18 cellular contexts compared by ENCODE assay signal in the genomic region with DNA sequence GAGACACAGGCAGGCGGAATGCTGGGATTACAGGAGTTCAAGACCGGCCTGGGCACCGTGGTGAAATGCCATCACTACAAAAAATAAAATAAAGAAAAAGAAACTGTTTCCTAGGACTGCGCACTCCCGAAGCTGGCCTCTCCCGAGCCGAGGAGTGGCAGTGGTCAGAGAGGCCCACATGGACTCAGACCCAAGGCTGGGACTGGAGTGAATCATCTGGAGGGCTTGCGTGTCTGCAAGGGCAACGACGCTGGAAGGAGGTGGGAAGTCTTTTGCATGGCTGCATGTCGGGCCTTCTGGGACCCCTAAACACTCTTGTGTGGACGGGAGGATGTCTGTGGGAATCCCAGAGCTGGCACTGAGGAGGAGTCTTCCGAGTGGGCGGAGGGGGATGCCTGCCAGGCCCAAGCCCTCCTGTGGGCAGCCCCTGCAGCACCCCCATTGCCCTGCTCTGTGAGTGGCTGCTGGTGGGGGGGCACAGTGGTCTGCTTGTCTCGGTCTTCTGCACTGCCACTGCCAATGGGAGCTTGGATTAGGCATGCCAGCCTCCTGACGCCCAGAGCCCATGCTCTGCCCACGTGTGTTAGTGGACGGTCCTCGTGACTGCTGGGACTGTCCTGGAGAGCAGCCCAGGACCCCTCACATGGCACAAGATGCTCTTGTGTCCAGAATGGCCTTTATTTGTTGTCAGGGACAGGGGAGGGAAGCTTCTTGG. TPM values are rescaled to one million over a fixed set of nuclear protein-coding genes. Genes with fewer than 3 reads are reported as not detected.
A peak's percentile ranks its signal among the peaks of the same experiment; 100 is the strongest.
DNase-seq lines count a peak whose midpoint lies in the region; ATAC-seq, FAIRE-seq and TF ChIP-seq lines count a peak whose summit lies in the region.
"Had no signal": no experiment of that assay in that cellular context is flagged by ENCODE, and none has a peak within 500 bp of the region (broad histone marks: within the 10 kb centered on the region; RNA-seq: fewer than 3 reads in every experiment).

No MANE protein-coding gene starts in this region.

- H3K4me1 ChIP-seq in CD8-positive, alpha-beta T cell (ENCODE audit: insufficient read depth, low read length), result peaks cover 31% of the 10 kb centered on the region
- peaks cover 19 to 48% of the 10 kb centered on the region in 2 experiments for H3K4me1 ChIP-seq in K562 (replicated peaks in 1 of 2; ENCODE audit: control insufficient read depth in 2 of 2, insufficient read depth in 2 of 2, low read length in 2 of 2)
- H3K4me1 ChIP-seq in foreskin keratinocyte, result peaks cover 7% of the 10 kb centered on the region

- no peak overlapping the region for H3K4me3 ChIP-seq in CD8-positive, alpha-beta T cell (ENCODE audit: low read depth, low read length)
- H3K4me3 ChIP-seq in K562, result no peak overlapping the region
- H3K4me3 ChIP-seq: left lung, MG63, thoracic aorta had no signal

- WGBS in K562 (ENCODE audit: insufficient coverage, low coverage, missing lambda C conversion rate), result 79% methylated on average over 15 of the region's 19 CpGs

- no peaks in the 10 kb centered on the region; the same call in 1 of the 2 replicates for H4K20me1 ChIP-seq in K562 (replicated peaks; ENCODE audit: control insufficient read depth, insufficient read depth, low read length)

- H3K9me3 ChIP-seq in CD8-positive, alpha-beta T cell (ENCODE audit: low read length), result no peaks in the 10 kb centered on the region
- H3K9me3 ChIP-seq in K562 (replicated peaks; ENCODE audit: control insufficient read depth, insufficient read depth, low read depth, low read length), result no peaks in the 10 kb centered on the region
- H3K9me3 ChIP-seq: left lung, MG63, thoracic aorta had no signal

- no peak overlapping the region for H2AFZ ChIP-seq in K562 (ENCODE audit: low read depth, low read length)

- FAIRE-seq in K562 (lab: Jason Lieb, UNC) (no peak), RCC 7860 (lab: Jason Lieb, UNC) (no peak)
- FAIRE-seq: bronchial epithelial cell, HTR-8/SVneo had no signal

- peak overlapping the region; percentile 37 for H3K4me3 Mint-ChIP-seq in CD8-positive, alpha-beta T cell
- peak overlapping the region in 6 of 8 donors; percentile 26 to 80 (median 58) for H3K4me3 Mint-ChIP-seq in naive B cell

- no peak overlapping the region for H3K27ac ChIP-seq in CD8-positive, alpha-beta T cell (ENCODE audit: low read depth, low read length)
- H3K27ac ChIP-seq in K562 (ENCODE audit: extremely low read depth, low read depth, low read length) (no peak overlapping the region), foreskin keratinocyte (no peak overlapping the region)

- DNase-seq in AG20443 (ENCODE audit: low spot score), result peak; percentile 78
- no peak for DNase-seq in CD8-positive, alpha-beta T cell
- DNase-seq in K562 (ENCODE audit: extremely low read depth in 1 of 4, low spot score in 3 of 4), result no peak
- no peak for DNase-seq in naive B cell
- no peak for DNase-seq in RCC 7860 (ENCODE audit: low spot score)
- no peak for DNase-seq in foreskin keratinocyte
- no peak for DNase-seq in SIG-M5 (lab: John Stamatoyannopoulos, UW)
- DNase-seq: activated naive CD4-positive, alpha-beta T cell treated with Interleukin-2 at 50 U/mL for 16 hours; MG63; naive thymus-derived CD4-positive, alpha-beta T cell; NCI-H2029 treated with DMSO at 0.1 percent for 48 hours; NCI-H524 treated with DMSO at 0.1 percent for 48 hours; stimulated activated CD4-positive, alpha-beta T cell treated with anti-CD3 and anti-CD28 coated beads, Interleukin-2, amount 100 ng/mL, for 24 hours had no signal

- peak overlapping the region in 1 of 2 experiments; percentile 41; a peak in 1 of 4 replicates for H3K9ac ChIP-seq in K562 (ENCODE audit: insufficient read depth in 1 of 2, low read depth in 2 of 2, low read length in 2 of 2)

- no peak for TF ChIP-seq EP300 in K562 (IDR thresholded peaks at IDR 0.05; ENCODE audit: low read length)

- in situ Hi-C loops in K562 (cut with MboI), result no loop called here

- H3K27ac Mint-ChIP-seq in CD8-positive, alpha-beta T cell, result no peak overlapping the region
- peak overlapping the region in 4 of 6 donors; percentile 23 to 65 (median 38) for H3K27ac Mint-ChIP-seq in naive B cell

- POLR2A ChIA-PET in CD8-positive, alpha-beta T cell (lab: Charles Lee), result no interaction called here
- POLR2A ChIA-PET in K562 (lab: Yijun Ruan, JAX), result interaction anchor here (0.8 kb wide), 1 partner anchor 12 kb away, joined by 3 read pairs; no protein-coding TSS in a partner anchor

- H3K9me3 Mint-ChIP-seq in CD8-positive, alpha-beta T cell, result no peaks in the 10 kb centered on the region
- H3K9me3 Mint-ChIP-seq in naive B cell, result no peaks in the 10 kb centered on the region
- H3K9me3 Mint-ChIP-seq: naive thymus-derived CD4-positive, alpha-beta T cell had no signal

- no peak overlapping the region for H3K4me2 ChIP-seq in K562 (ENCODE audit: insufficient read depth, low read length)

- no peak for TF ChIP-seq RAD21 in K562 (CRISPR knock-in tag; conservative IDR thresholded peaks at IDR 0.05 in 1 of 2, IDR thresholded peaks at IDR 0.05 in 1 of 2)

- H3K36me3 Mint-ChIP-seq in CD8-positive, alpha-beta T cell, result peaks cover 6% of the 10 kb centered on the region
- H3K36me3 Mint-ChIP-seq in naive B cell, result no peaks in the 10 kb centered on the region

- H3K27me3 Mint-ChIP-seq in CD8-positive, alpha-beta T cell (ENCODE audit: low read depth), result no peaks in the 10 kb centered on the region
- H3K27me3 Mint-ChIP-seq in naive B cell, result no peaks in the 10 kb centered on the region
- H3K27me3 Mint-ChIP-seq: naive thymus-derived CD4-positive, alpha-beta T cell had no signal

- CTCF ChIA-PET in CD8-positive, alpha-beta T cell (lab: Charles Lee), result interaction anchor here (1.5 to 1.7 kb wide), 3 partner anchors 12 to 127 kb away, joined by 6 to 7 read pairs (median 6); partner anchors contain the start of gene CHID1
- CTCF ChIA-PET in K562 (lab: Yijun Ruan, JAX; ENCODE audit: low intra/inter-chr PET ratio), result no interaction called here

- H3K9me1 ChIP-seq in K562 (ENCODE audit: control insufficient read depth, insufficient read depth, low read length), result peaks cover 4% of the 10 kb centered on the region

- no peaks in the 10 kb centered on the region for H3K36me3 ChIP-seq in CD8-positive, alpha-beta T cell (ENCODE audit: insufficient read depth, low read length)
- H3K36me3 ChIP-seq in K562 (ENCODE audit: control insufficient read depth, insufficient read depth, low read length), result peaks cover 16% of the 10 kb centered on the region; the same call in 1 of the 3 replicates
- H3K36me3 ChIP-seq: thoracic aorta had no signal

- H3K4me1 Mint-ChIP-seq in CD8-positive, alpha-beta T cell (ENCODE audit: low read depth), result peaks cover 28% of the 10 kb centered on the region
- H3K4me1 Mint-ChIP-seq in naive B cell, result peaks cover 14 to 26% (median 16%) of the 10 kb centered on the region in 3 donors

- intact Hi-C loops in CD8-positive, alpha-beta T cell (cut with DNase I, micrococcal nuclease), result loop anchor here in 1 of 2 experiments (10.0 kb wide), 1 partner anchor 479 kb away; the partner anchor contains the start of gene ANO9
- intact Hi-C loops in K562 (cut with micrococcal nuclease), result no loop called here

- BruUV-seq in K562 (replicated peaks; lab: Mats Ljungman, UMichigan), result no TSS peak

- no peak for TF ChIP-seq POLR2A in K562 (conservative IDR thresholded peaks at IDR 0.05)

- no peak for ATAC-seq in CD8-positive, alpha-beta T cell
- no peak for ATAC-seq in K562
- no peak for ATAC-seq in naive B cell (ENCODE audit: low read depth in 2 of 2)
- ATAC-seq in HG03139 (IDR thresholded peaks at IDR 0.05; ENCODE audit: unreplicated experiment), result no peak
- no peak for ATAC-seq in foreskin keratinocyte
- ATAC-seq: left lung; naive thymus-derived CD4-positive, alpha-beta T cell had no signal

- no peak for TF ChIP-seq CTCF in CD8-positive, alpha-beta T cell (IDR thresholded peaks at IDR 0.05)
- TF ChIP-seq CTCF in K562 (IDR thresholded peaks at IDR 0.05 in 2 of 3, conservative IDR thresholded peaks at IDR 0.05 in 1 of 3; ENCODE audit: insufficient read depth in 2 of 3, low read depth in 1 of 3, low read length in 3 of 3) (no peak), foreskin keratinocyte (conservative IDR thresholded peaks at IDR 0.05) (no peak)

- H3K79me2 ChIP-seq in K562 (ENCODE audit: control insufficient read depth, insufficient read depth, low read length), result peaks cover 21% of the 10 kb centered on the region

- no peaks in the 10 kb centered on the region for H3K27me3 ChIP-seq in CD8-positive, alpha-beta T cell (ENCODE audit: insufficient read depth, low read length)
- H3K27me3 ChIP-seq in K562 (ENCODE audit: control insufficient read depth in 2 of 2, insufficient read depth in 2 of 2, low read length in 2 of 2), result no peaks in the 10 kb centered on the region
- H3K27me3 ChIP-seq in foreskin keratinocyte, result no peaks in the 10 kb centered on the region
- H3K27me3 ChIP-seq: left lung, MG63 had no signal

RNA-seq across cellular contexts. Expression of gene AP2A2, which starts 1.8 kb away (rescaled TPM):
- 10 to 100 TPM; 38.6 to 44.3 TPM for total RNA-seq in CD8-positive, alpha-beta T cell
- 125 and 255 TPM in 2 replicates for total RNA-seq in K562 (2011; cell fraction: chromatin; rRNA removed; ENCODE audit: low replicate concordance)
- total RNA-seq in K562 (2011; cell fraction: nucleolus; rRNA removed), result 84.6 and 90.9 TPM in 2 replicates
- total RNA-seq in K562 (2011; cell fraction: nucleoplasm; rRNA removed), result 84.5 and 112 TPM in 2 replicates
- total RNA-seq in K562 (2014; rRNA removed) (8.1 and 11.0 TPM in 2 replicates), K562 (2014; rRNA removed; fragmentation: Illumina TruSeq; extraction: Trizol) (11.9 and 16.2 TPM in 2 replicates), K562 (2015; rRNA removed; fragmentation: Illumina TruSeq; extraction: Trizol) (19.8 and 22.8 TPM in 2 replicates), K562 (2021) (26.2 and 33.3 TPM in 2 replicates), foreskin keratinocyte (45.2 and 45.5 TPM in 2 replicates)
- polyA plus RNA-seq in K562 (2011; rRNA removed) (27.7 and 30.6 TPM in 2 replicates), K562 (2014; fragmentation: Illumina TruSeq; extraction: Trizol) (29.5 and 41.7 TPM in 2 replicates), K562 (2014; fragmentation: Nextera tagmentation; extraction: Ambion mirVana) (1 to 10 TPM in 1 of 2 experiments, under 1 TPM in 1; 0.69 to 1.3 TPM), K562 (2014; rRNA removed) (15.2 and 16.7 TPM in 2 replicates), naive B cell (ENCODE audit: low read depth in 6 of 6) (1 to 10 TPM; 3.3 to 9.2 (median 4.7) TPM), foreskin keratinocyte (37.2 and 40.2 TPM in 2 replicates)
- polyA plus RNA-seq in K562 (2011; cell fraction: cytosol; rRNA removed), result 20.2 and 29.9 TPM in 2 replicates
- polyA plus RNA-seq in K562 (2011; cell fraction: nucleus; rRNA removed), result 82.5 and 86.1 TPM in 2 replicates
- polyA plus RNA-seq in K562 (2012), result 31.2 and 48.0 TPM in 2 replicates
- polyA minus RNA-seq in K562 (2011; rRNA and poly(A)+ RNA removed), result 21.8 and 29.8 TPM in 2 replicates
- 76.6 and 78.5 TPM in 2 replicates for polyA minus RNA-seq in K562 (2011; cell fraction: cytosol; rRNA and poly(A)+ RNA removed)
- polyA minus RNA-seq in K562 (2011; cell fraction: nucleus; rRNA and poly(A)+ RNA removed), result 26.1 and 39.5 TPM in 2 replicates

RNA-seq across cellular contexts. Expression of gene CHID1, which starts 13.2 kb away (rescaled TPM):
- 10 to 100 TPM; 16.0 to 18.1 TPM for total RNA-seq in CD8-positive, alpha-beta T cell
- 131 and 294 TPM in 2 replicates for total RNA-seq in K562 (2011; cell fraction: chromatin; rRNA removed; ENCODE audit: low replicate concordance)
- 219 and 240 TPM in 2 replicates for total RNA-seq in K562 (2011; cell fraction: nucleolus; rRNA removed)
- 152 and 195 TPM in 2 replicates for total RNA-seq in K562 (2011; cell fraction: nucleoplasm; rRNA removed)
- total RNA-seq in K562 (2014; rRNA removed), result 39.8 and 54.6 TPM in 2 replicates
- 14.2 and 22.4 TPM in 2 replicates for total RNA-seq in K562 (2014; rRNA removed; fragmentation: Illumina TruSeq; extraction: Trizol)
- total RNA-seq in K562 (2015; rRNA removed; fragmentation: Illumina TruSeq; extraction: Trizol), result 35.6 and 35.8 TPM in 2 replicates
- total RNA-seq in K562 (2021), result 108 and 114 TPM in 2 replicates
- 46.0 and 56.3 TPM in 2 replicates for polyA plus RNA-seq in K562 (2011; rRNA removed)
- 80.3 and 118 TPM in 2 replicates for polyA plus RNA-seq in K562 (2011; cell fraction: cytosol; rRNA removed)
- polyA plus RNA-seq in K562 (2011; cell fraction: nucleus; rRNA removed), result 57.2 and 75.5 TPM in 2 replicates
- 82.8 and 102 TPM in 2 replicates for polyA plus RNA-seq in K562 (2012)
- 67.7 and 81.6 TPM in 2 replicates for polyA plus RNA-seq in K562 (2014; fragmentation: Illumina TruSeq; extraction: Trizol)
- 10 to 100 TPM; 15.1 to 29.6 TPM for polyA plus RNA-seq in K562 (2014; fragmentation: Nextera tagmentation; extraction: Ambion mirVana)
- 57.8 and 70.5 TPM in 2 replicates for polyA plus RNA-seq in K562 (2014; rRNA removed)
- polyA minus RNA-seq in K562 (2011; rRNA and poly(A)+ RNA removed), result 48.8 and 59.6 TPM in 2 replicates
- 54.2 and 58.6 TPM in 2 replicates for polyA minus RNA-seq in K562 (2011; cell fraction: cytosol; rRNA and poly(A)+ RNA removed)
- 29.0 and 29.1 TPM in 2 replicates for polyA minus RNA-seq in K562 (2011; cell fraction: nucleus; rRNA and poly(A)+ RNA removed)
- polyA plus RNA-seq in naive B cell (ENCODE audit: low read depth in 6 of 6), result 10 to 100 TPM; 39.0 to 69.7 (median 47.2) TPM
- total RNA-seq in foreskin keratinocyte, result 63.7 and 66.4 TPM in 2 replicates
- 51.9 and 52.6 TPM in 2 replicates for polyA plus RNA-seq in foreskin keratinocyte
